8 cellular contexts compared by ENCODE assay signal in genomic region chr3:50671331-50671730, GRCh38. TPM values are rescaled to one million over a fixed set of nuclear protein-coding genes. Genes with fewer than 3 reads are reported as not detected.
DNase-seq lines count a peak whose midpoint lies in the region; ATAC-seq, FAIRE-seq and TF ChIP-seq lines count a peak whose summit lies in the region.

No MANE protein-coding gene starts in this region.

- in situ Hi-C loops in GM13976 (cut with MboI; ENCODE audit: low sequenced_read_pairs, unreplicated experiment), result no loop called here

- H3K4me3 ChIP-seq in LNCaP clone FGC (ENCODE audit: low read depth, low read length) (no peak overlapping the region), Caco-2 (ENCODE audit: low read depth, low read length) (no peak overlapping the region)

- no peaks in the 10 kb centered on the region for H3K4me1 ChIP-seq in Caco-2

- H3K9me3 Mint-ChIP-seq in Caco-2 (ENCODE audit: unreplicated experiment), result no peaks in the 10 kb centered on the region

- FAIRE-seq in islet of Langerhans (lab: Jason Lieb, UNC), result peak; percentile 89

- peaks cover 10% of the 10 kb centered on the region for H3K27me3 ChIP-seq in Caco-2 (replicated peaks; ENCODE audit: control insufficient read depth, insufficient read depth, low read length)

- H3K4me3 Mint-ChIP-seq in Caco-2 (ENCODE audit: unreplicated experiment), result no peak overlapping the region

- H3K27me3 Mint-ChIP-seq in Caco-2 (ENCODE audit: insufficient read depth, unreplicated experiment), result peaks cover 38% of the 10 kb centered on the region

- POLR2A ChIA-PET in Caco-2 (lab: Charles Lee), result no interaction called here

- CTCF ChIA-PET in Caco-2 (lab: Charles Lee), result interaction anchor here (0.5 kb wide), 1 partner anchor 111 kb away, joined by 3 read pairs; no protein-coding TSS in a partner anchor

- intact Hi-C loops in Caco-2 (cut with micrococcal nuclease; ENCODE audit: unreplicated experiment), result no loop called here

- peak; percentile 44 for DNase-seq in Ammon's horn (ENCODE audit: low spot score)
- DNase-seq in LNCaP clone FGC (ENCODE audit: low read depth), result peak; percentile 89
- peak; percentile 67 for DNase-seq in T1000 (lab: John Stamatoyannopoulos, UW)
- DNase-seq in GM13976 (ENCODE audit: low spot score), result no peak
- no peak for DNase-seq in islet precursor cell
- DNase-seq in Caco-2, result no peak

- BruUV-seq in Caco-2 (replicated peaks; lab: Mats Ljungman, UMichigan), result no TSS peak

- H3K27ac Mint-ChIP-seq in Caco-2 (ENCODE audit: unreplicated experiment), result no peak overlapping the region

- no peaks in the 10 kb centered on the region for H3K9me3 ChIP-seq in Caco-2

- no peak for ATAC-seq in GM21576 (IDR thresholded peaks at IDR 0.05; ENCODE audit: unreplicated experiment)

- H3K36me3 ChIP-seq in Caco-2 (ENCODE audit: control insufficient read depth, insufficient read depth, low read length), result no peaks in the 10 kb centered on the region

- no peaks in the 10 kb centered on the region for H3K36me3 Mint-ChIP-seq in Caco-2 (ENCODE audit: insufficient read depth, unreplicated experiment)

- TF ChIP-seq CTCF in LNCaP clone FGC (IDR thresholded peaks at IDR 0.05; ENCODE audit: control insufficient read depth, extremely low read depth, insufficient read depth) (no peak), GM13976 (IDR thresholded peaks at IDR 0.05; ENCODE audit: borderline replicate concordance, control extremely low read depth, extremely low read depth, insufficient read depth, missing control alignments) (no peak), Caco-2 (IDR thresholded peaks at IDR 0.05; ENCODE audit: insufficient read depth in 1 of 2, low read depth in 1 of 2, low read length in 1 of 2, severe bottlenecking in 1 of 2, unreplicated experiment in 1 of 2) (no peak)

- peaks cover 6% of the 10 kb centered on the region for H3K4me1 Mint-ChIP-seq in Caco-2 (ENCODE audit: low read depth, unreplicated experiment)

RNA-seq across cellular contexts. Expression of gene DOCK3, which starts 3.4 kb away (rescaled TPM):
- total RNA-seq in Caco-2 (2022), result 0.05 and 0.09 TPM in 2 replicates

RNA-seq across cellular contexts. Expression of gene MAPKAPK3, which starts 54.4 kb away (rescaled TPM):
- total RNA-seq in Caco-2 (2022), result 40.1 and 43.5 TPM in 2 replicates

RNA-seq across cellular contexts. Expression of gene CISH, which starts 59.8 kb away (rescaled TPM):
- total RNA-seq in Caco-2 (2022), result 2.9 and 3.4 TPM in 2 replicates

Comparison
In these comparisons a context has a peak if more than half of its experiments do, and no peak if none do; other contexts are left out.
1. DNase-seq: peak in Ammon's horn (single experiment), LNCaP clone FGC (single experiment) and T1000 (single experiment); none in GM13976 (single experiment), islet precursor cell (single experiment) and Caco-2 (0 of 2).